Comparison of ENCODE assay signal across 2 cellular contexts in the genomic region with DNA sequence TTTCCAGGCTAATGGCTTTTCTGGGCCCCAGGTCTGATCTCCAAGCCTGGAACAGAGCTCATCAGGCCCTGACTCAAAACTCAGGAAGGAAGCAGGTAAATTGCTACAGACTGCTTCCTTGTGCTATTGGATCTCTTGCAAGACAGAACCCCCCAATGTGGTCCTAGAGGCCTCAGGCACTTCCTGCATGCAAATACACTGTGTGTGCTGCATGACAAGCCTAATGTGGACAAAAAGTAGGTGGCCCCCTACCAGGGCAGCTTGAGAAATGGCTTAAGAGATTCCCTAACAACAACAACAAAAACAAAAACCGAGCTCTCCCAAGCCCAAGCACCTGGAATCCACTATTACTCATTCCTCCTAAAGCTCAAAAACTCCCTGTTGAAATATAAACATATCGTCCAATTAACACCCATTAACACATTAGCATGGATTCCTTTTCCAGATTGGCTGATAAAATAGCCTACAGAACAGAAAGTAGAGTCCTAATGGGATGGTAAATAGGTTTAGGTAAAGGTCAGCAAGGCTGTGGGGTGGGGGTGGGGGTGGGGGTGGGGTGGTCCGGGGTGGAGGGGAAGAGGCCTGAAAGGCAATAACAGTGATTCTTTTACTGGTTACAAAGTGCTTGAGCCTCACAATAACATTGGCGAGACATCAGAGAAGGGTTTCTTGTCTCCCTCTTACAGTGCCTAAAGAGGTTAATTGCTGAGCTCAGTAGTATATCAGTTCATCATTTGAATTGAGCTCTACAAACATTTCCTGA.
TF ChIP-seq lines count a peak whose summit lies in the region.

No MANE protein-coding gene starts in this region.

TF ChIP-seq in GM23338, 12 proteins besides CTCF, POLR2A, EP300 and RAD21 (continues in another document):
- TF ChIP-seq ZNF114 (CRISPR knock-in tag; IDR thresholded peaks at IDR 0.05) = no peak
- no peak for TF ChIP-seq EZH2phosphoT487 (IDR thresholded peaks at IDR 0.05; ENCODE audit: unreplicated experiment)
- no peak for TF ChIP-seq JUNB (IDR thresholded peaks at IDR 0.05; ENCODE audit: unreplicated experiment)
- TF ChIP-seq CREB1 (CRISPR knock-in tag; IDR thresholded peaks at IDR 0.05; ENCODE audit: low read depth) = no peak
- TF ChIP-seq, protein P1, sequence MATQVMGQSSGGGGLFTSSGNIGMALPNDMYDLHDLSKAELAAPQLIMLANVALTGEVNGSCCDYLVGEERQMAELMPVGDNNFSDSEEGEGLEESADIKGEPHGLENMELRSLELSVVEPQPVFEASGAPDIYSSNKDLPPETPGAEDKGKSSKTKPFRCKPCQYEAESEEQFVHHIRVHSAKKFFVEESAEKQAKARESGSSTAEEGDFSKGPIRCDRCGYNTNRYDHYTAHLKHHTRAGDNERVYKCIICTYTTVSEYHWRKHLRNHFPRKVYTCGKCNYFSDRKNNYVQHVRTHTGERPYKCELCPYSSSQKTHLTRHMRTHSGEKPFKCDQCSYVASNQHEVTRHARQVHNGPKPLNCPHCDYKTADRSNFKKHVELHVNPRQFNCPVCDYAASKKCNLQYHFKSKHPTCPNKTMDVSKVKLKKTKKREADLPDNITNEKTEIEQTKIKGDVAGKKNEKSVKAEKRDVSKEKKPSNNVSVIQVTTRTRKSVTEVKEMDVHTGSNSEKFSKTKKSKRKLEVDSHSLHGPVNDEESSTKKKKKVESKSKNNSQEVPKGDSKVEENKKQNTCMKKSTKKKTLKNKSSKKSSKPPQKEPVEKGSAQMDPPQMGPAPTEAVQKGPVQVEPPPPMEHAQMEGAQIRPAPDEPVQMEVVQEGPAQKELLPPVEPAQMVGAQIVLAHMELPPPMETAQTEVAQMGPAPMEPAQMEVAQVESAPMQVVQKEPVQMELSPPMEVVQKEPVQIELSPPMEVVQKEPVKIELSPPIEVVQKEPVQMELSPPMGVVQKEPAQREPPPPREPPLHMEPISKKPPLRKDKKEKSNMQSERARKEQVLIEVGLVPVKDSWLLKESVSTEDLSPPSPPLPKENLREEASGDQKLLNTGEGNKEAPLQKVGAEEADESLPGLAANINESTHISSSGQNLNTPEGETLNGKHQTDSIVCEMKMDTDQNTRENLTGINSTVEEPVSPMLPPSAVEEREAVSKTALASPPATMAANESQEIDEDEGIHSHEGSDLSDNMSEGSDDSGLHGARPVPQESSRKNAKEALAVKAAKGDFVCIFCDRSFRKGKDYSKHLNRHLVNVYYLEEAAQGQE (IDR thresholded peaks at IDR 0.05; ENCODE audit: unreplicated experiment) = no peak
- TF ChIP-seq, protein P2, sequence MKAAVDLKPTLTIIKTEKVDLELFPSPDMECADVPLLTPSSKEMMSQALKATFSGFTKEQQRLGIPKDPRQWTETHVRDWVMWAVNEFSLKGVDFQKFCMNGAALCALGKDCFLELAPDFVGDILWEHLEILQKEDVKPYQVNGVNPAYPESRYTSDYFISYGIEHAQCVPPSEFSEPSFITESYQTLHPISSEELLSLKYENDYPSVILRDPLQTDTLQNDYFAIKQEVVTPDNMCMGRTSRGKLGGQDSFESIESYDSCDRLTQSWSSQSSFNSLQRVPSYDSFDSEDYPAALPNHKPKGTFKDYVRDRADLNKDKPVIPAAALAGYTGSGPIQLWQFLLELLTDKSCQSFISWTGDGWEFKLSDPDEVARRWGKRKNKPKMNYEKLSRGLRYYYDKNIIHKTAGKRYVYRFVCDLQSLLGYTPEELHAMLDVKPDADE (IDR thresholded peaks at IDR 0.05) = no peak
- no peak for TF ChIP-seq NANOG (IDR thresholded peaks at IDR 0.05; ENCODE audit: borderline replicate concordance)
- TF ChIP-seq ZNF462 (CRISPR knock-in tag; IDR thresholded peaks at IDR 0.05) = no peak

TF ChIP-seq in H1, 55 proteins besides CTCF, POLR2A, EP300 and RAD21:
- TF ChIP-seq, protein P3, sequence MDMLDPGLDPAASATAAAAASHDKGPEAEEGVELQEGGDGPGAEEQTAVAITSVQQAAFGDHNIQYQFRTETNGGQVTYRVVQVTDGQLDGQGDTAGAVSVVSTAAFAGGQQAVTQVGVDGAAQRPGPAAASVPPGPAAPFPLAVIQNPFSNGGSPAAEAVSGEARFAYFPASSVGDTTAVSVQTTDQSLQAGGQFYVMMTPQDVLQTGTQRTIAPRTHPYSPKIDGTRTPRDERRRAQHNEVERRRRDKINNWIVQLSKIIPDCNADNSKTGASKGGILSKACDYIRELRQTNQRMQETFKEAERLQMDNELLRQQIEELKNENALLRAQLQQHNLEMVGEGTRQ (IDR thresholded peaks at IDR 0.05; ENCODE audit: low read length) = no peak
- TF ChIP-seq ASH2L (IDR thresholded peaks at IDR 0.05; ENCODE audit: low read length) = peak; percentile 32
- TF ChIP-seq KDM4A (IDR thresholded peaks at IDR 0.05; ENCODE audit: low read depth, low read length, severe bottlenecking) = no peak
